Comparison of ENCODE assay signal across 20 cellular contexts in the genomic region with DNA sequence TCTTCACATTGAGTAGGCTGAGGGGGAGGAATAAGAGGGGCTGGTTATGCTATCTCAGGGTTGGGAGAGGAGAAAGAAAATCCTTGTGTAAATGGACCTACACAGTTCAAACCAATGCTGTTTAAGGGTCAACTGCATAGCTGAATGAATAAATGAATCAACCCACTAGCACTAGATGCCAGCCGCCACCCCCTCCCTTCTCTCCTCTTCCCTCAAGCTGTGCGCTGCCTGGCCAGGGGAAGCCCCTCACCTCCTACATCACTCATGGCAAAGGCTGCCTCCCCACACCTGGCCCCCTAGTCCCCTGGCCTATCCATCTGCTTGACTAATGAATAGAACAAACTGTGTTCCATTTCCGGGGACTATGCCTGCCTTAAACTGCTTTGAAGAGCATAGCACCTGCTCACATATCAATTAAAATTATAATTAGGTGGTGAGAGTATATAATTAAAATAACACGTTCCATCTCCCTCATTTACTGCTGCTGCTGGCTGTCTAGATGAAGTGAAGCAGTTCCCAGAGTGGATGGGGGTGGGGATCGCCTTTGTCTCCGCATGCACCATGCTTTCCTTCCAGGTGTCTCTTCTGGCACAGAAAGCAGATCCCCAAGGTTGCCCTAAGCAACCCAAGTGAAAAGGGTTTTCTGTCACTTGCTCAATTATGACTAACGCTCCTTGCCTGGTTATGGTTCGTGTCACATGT. TPM values are rescaled to one million over a fixed set of nuclear protein-coding genes. Genes with fewer than 3 reads are reported as not detected.
DNase-seq lines count a peak whose midpoint lies in the region; FAIRE-seq lines count a peak whose summit lies in the region.
"Had no signal": no experiment of that assay in that cellular context is flagged by ENCODE, and none has a peak within 500 bp of the region (broad histone marks: within the 10 kb centered on the region; RNA-seq: fewer than 3 reads in every experiment).

No MANE protein-coding gene starts in this region.

- no peak overlapping the region for H3K4me3 Mint-ChIP-seq in activated T-helper 2 cell treated with anti-CD3 and anti-CD28 coated beads, Interferon-gamma antibody, Interleukin-2, Interleukin-4, amounts not matched to agents 10 μg/mL and 5 μg/mL and 100 μg/mL, durations not matched to agents 14 hours and 24 hours and 36 hours (ENCODE audit: low read depth)
- no peak overlapping the region for H3K4me3 Mint-ChIP-seq in activated CD4-positive, alpha-beta T cell treated with anti-CD3 and anti-CD28 coated beads, Interleukin-2, amount 10 ng/mL, durations not matched to agents 7 days and 5 days
- H3K4me3 Mint-ChIP-seq: activated CD4-positive, alpha-beta memory T cell treated with anti-CD3 and anti-CD28 coated beads for 36 hours; memory B cell; WTC11 had no signal

- H3K36me3 Mint-ChIP-seq in activated T-helper 2 cell treated with anti-CD3 and anti-CD28 coated beads, Interferon-gamma antibody, Interleukin-2, Interleukin-4, amounts not matched to agents 10 μg/mL and 5 μg/mL and 100 μg/mL, durations not matched to agents 14 hours and 24 hours and 36 hours (ENCODE audit: low read depth): no peaks in the 10 kb centered on the region
- no peaks in the 10 kb centered on the region for H3K36me3 Mint-ChIP-seq in activated CD4-positive, alpha-beta T cell treated with anti-CD3 and anti-CD28 coated beads, Interleukin-2, amount 10 ng/mL, durations not matched to agents 7 days and 5 days (ENCODE audit: low read depth)
- H3K36me3 Mint-ChIP-seq: activated CD4-positive, alpha-beta memory T cell treated with anti-CD3 and anti-CD28 coated beads for 36 hours; memory B cell; WTC11 had no signal

- no peaks in the 10 kb centered on the region for H3K9me3 Mint-ChIP-seq in activated T-helper 2 cell treated with anti-CD3 and anti-CD28 coated beads, Interferon-gamma antibody, Interleukin-2, Interleukin-4, amounts not matched to agents 10 μg/mL and 5 μg/mL and 100 μg/mL, durations not matched to agents 14 hours and 24 hours and 36 hours
- H3K9me3 Mint-ChIP-seq in activated CD4-positive, alpha-beta T cell treated with anti-CD3 and anti-CD28 coated beads, Interleukin-2, amount 10 ng/mL, durations not matched to agents 7 days and 5 days: no peaks in the 10 kb centered on the region
- H3K9me3 Mint-ChIP-seq: activated CD4-positive, alpha-beta memory T cell treated with anti-CD3 and anti-CD28 coated beads for 36 hours; memory B cell had no signal

- intact Hi-C loops in activated T-helper 2 cell treated with anti-CD3 and anti-CD28 coated beads, Interferon-gamma antibody, Interleukin-2, Interleukin-4, amounts not matched to agents 10 μg/mL and 5 μg/mL and 100 μg/mL, durations not matched to agents 14 hours and 24 hours and 36 hours (cut with micrococcal nuclease): no loop called here

- H3K4me1 Mint-ChIP-seq in activated T-helper 2 cell treated with anti-CD3 and anti-CD28 coated beads, Interferon-gamma antibody, Interleukin-2, Interleukin-4, amounts not matched to agents 10 μg/mL and 5 μg/mL and 100 μg/mL, durations not matched to agents 14 hours and 24 hours and 36 hours (ENCODE audit: low read depth): no peaks in the 10 kb centered on the region
- no peaks in the 10 kb centered on the region for H3K4me1 Mint-ChIP-seq in activated CD4-positive, alpha-beta T cell treated with anti-CD3 and anti-CD28 coated beads, Interleukin-2, amount 10 ng/mL, durations not matched to agents 7 days and 5 days
- H3K4me1 Mint-ChIP-seq: memory B cell had no signal

- peaks cover 3% of the 10 kb centered on the region for H3K27me3 Mint-ChIP-seq in activated T-helper 2 cell treated with anti-CD3 and anti-CD28 coated beads, Interferon-gamma antibody, Interleukin-2, Interleukin-4, amounts not matched to agents 10 μg/mL and 5 μg/mL and 100 μg/mL, durations not matched to agents 14 hours and 24 hours and 36 hours (ENCODE audit: low read depth)
- peaks cover 4% of the 10 kb centered on the region for H3K27me3 Mint-ChIP-seq in activated CD4-positive, alpha-beta T cell treated with anti-CD3 and anti-CD28 coated beads, Interleukin-2, amount 10 ng/mL, durations not matched to agents 7 days and 5 days

- DNase-seq in NCI-H187 (lab: John Stamatoyannopoulos, UW) (peak; percentile 18 to 24), NCI-H187 treated with DMSO at 0.1 percent for 48 hours (lab: John Stamatoyannopoulos, UW) (no peak), NCI-H2029 treated with DMSO at 0.1 percent for 48 hours (lab: John Stamatoyannopoulos, UW) (peak; percentile 17), NCI-H774 (lab: John Stamatoyannopoulos, UW) (peak; percentile 47), putamen (ENCODE audit: low spot score) (peak; percentile 59), HTR-8/SVneo (ENCODE audit: insufficient read length, low spot score) (no peak)
- no peak for DNase-seq in activated T-helper 2 cell treated with anti-CD3 and anti-CD28 coated beads, Interferon-gamma antibody, Interleukin-2, Interleukin-4, amounts not matched to agents 10 μg/mL and 5 μg/mL and 100 μg/mL, durations not matched to agents 14 hours and 24 hours and 36 hours (ENCODE audit: low spot score)
- DNase-seq in activated CD4-positive, alpha-beta T cell treated with anti-CD3 and anti-CD28 coated beads, Interleukin-2, amount 10 ng/mL, durations not matched to agents 7 days and 5 days: no peak
- DNase-seq: activated CD4-positive, alpha-beta memory T cell treated with anti-CD3 and anti-CD28 coated beads for 36 hours; activated gamma-delta T cell treated with Interleukin-2 at 50 U/mL for 16 hours; activated T-cell treated with anti-CD3 and anti-CD28 coated beads for 4 hours; amygdala; foreskin keratinocyte; NCI-H226; SK-N-SH; upper lobe of right lung had no signal

- CTCF ChIA-PET in activated CD4-positive, alpha-beta T cell treated with anti-CD3 and anti-CD28 coated beads, Interleukin-2, amount 10 ng/mL, durations not matched to agents 7 days and 5 days (lab: Charles Lee): no interaction called here

- POLR2A ChIA-PET in activated CD4-positive, alpha-beta T cell treated with anti-CD3 and anti-CD28 coated beads, Interleukin-2, amount 10 ng/mL, durations not matched to agents 7 days and 5 days (lab: Charles Lee): no interaction called here

- H3K27ac Mint-ChIP-seq in activated T-helper 2 cell treated with anti-CD3 and anti-CD28 coated beads, Interferon-gamma antibody, Interleukin-2, Interleukin-4, amounts not matched to agents 10 μg/mL and 5 μg/mL and 100 μg/mL, durations not matched to agents 14 hours and 24 hours and 36 hours: no peak overlapping the region
- H3K27ac Mint-ChIP-seq in activated CD4-positive, alpha-beta T cell treated with anti-CD3 and anti-CD28 coated beads, Interleukin-2, amount 10 ng/mL, durations not matched to agents 7 days and 5 days: no peak overlapping the region
- H3K27ac Mint-ChIP-seq: activated CD4-positive, alpha-beta memory T cell treated with anti-CD3 and anti-CD28 coated beads for 36 hours; memory B cell; WTC11 had no signal

- FAIRE-seq in HTR-8/SVneo (lab: Jason Lieb, UNC): no peak

RNA-seq across cellular contexts. Expression of a gene that starts 32.6 kb away (rescaled TPM):
- not detected in 2 replicates for total RNA-seq in activated T-helper 2 cell treated with anti-CD3 and anti-CD28 coated beads, Interferon-gamma antibody, Interleukin-2, Interleukin-4, amounts not matched to agents 10 μg/mL and 5 μg/mL and 100 μg/mL, durations not matched to agents 14 hours and 24 hours and 36 hours
- total RNA-seq in activated CD4-positive, alpha-beta T cell treated with anti-CD3 and anti-CD28 coated beads, Interleukin-2, amount 10 ng/mL, durations not matched to agents 7 days and 5 days: not detected
- total RNA-seq: activated CD4-positive, alpha-beta memory T cell treated with anti-CD3 and anti-CD28 coated beads for 36 hours; foreskin keratinocyte; myocyte; osteoblast had no signal

Comparison
In these comparisons a context has a peak if more than half of its experiments do, and no peak if none do; other contexts are left out.
1. DNase-seq: peak in NCI-H187 (2 of 2), NCI-H2029 treated with DMSO at 0.1 percent for 48 hours (single experiment), NCI-H774 (single experiment) and putamen (single experiment); none in NCI-H187 treated with DMSO at 0.1 percent for 48 hours (single experiment), HTR-8/SVneo (single experiment), activated T-helper 2 cell treated with anti-CD3 and anti-CD28 coated beads, Interferon-gamma antibody, Interleukin-2, Interleukin-4, amounts not matched to agents 10 μg/mL and 5 μg/mL and 100 μg/mL, durations not matched to agents 14 hours and 24 hours and 36 hours (single experiment) and activated CD4-positive, alpha-beta T cell treated with anti-CD3 and anti-CD28 coated beads, Interleukin-2, amount 10 ng/mL, durations not matched to agents 7 days and 5 days (single experiment).